Comparison of ENCODE assay signal across 8 cellular contexts in the genomic region with DNA sequence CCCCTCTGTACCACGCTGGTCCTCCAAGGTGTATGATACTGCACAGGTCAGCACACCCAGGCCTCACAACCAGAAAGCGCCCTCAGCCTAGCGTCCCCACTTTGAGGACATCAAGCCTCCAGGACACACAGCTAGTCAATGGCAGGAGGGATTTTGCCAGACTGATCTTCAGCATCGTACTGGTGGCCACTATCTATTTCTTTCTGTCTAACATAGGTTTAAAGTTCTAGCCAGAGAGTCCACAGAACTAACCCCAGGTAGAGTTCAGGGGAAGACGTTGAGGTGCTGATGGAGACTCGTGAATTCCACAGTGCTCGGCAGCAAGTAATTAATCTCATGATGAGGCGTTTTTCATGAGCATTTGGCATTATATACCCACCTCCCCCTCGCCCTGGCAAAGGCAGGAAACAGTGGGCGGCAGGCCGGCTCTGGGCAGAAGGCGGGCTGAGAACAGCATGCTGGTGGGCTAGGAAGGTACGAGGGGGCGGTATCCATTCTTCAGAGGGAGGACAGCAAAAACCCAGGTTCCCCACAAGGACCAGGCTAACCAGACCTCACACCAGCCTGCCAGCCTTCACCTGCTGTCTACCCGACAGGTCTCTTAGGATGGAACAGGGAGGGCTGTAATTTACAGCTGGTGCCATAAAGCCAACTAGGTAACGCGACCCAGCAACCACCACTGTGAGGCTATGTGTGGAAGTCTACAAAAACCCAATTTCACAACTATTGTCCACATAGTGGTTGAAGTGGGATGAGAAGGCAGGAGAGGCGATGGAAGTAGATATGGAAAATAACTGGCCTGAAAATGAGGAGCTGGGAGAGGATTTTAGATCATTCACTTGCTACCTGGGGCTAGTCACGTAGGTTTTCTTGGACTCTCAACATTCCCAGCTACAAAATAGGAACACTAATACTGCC. TPM values are rescaled to one million over a fixed set of nuclear protein-coding genes. Genes with fewer than 3 reads are reported as not detected.
DNase-seq lines count a peak whose midpoint lies in the region; ATAC-seq and TF ChIP-seq lines count a peak whose summit lies in the region.

No MANE protein-coding gene starts in this region.

- peak overlapping the region; percentile 90 for H3K27ac ChIP-seq in mesenchymal stem cell (ENCODE audit: low read length, poor library complexity, severe bottlenecking)
- peak overlapping the region; percentile 76 to 97 for H3K27ac ChIP-seq in thoracic aorta

- peak overlapping the region in 1 of 2 experiments; percentile 53 for H3K14ac ChIP-seq in mesenchymal stem cell (ENCODE audit: low read length in 2 of 2)

- no peak for TF ChIP-seq CTCF in thoracic aorta (IDR thresholded peaks at IDR 0.05)

- no peaks in the 10 kb centered on the region for H3K9me3 ChIP-seq in mesenchymal stem cell (ENCODE audit: control insufficient read depth, low read length)
- H3K9me3 ChIP-seq in thoracic aorta: no peaks in the 10 kb centered on the region

- H3K27me3 ChIP-seq in mesenchymal stem cell (ENCODE audit: control insufficient read depth in 1 of 2, insufficient read depth in 1 of 2, low read length in 2 of 2) (no peaks in the 10 kb centered on the region), thoracic aorta (replicated peaks; ENCODE audit: insufficient read depth) (no peaks in the 10 kb centered on the region)

- peak overlapping the region; percentile 4 to 91 for H3K18ac ChIP-seq in mesenchymal stem cell (ENCODE audit: low read depth in 1 of 2, low read length in 2 of 2)

- H3K23ac ChIP-seq in mesenchymal stem cell (ENCODE audit: low read length in 2 of 2): no peak overlapping the region

- H3K4me2 ChIP-seq in mesenchymal stem cell (ENCODE audit: low read length, poor library complexity, severe bottlenecking): peak overlapping the region; percentile 1

- peak overlapping the region; percentile 30 to 82 for H2BK12ac ChIP-seq in mesenchymal stem cell (ENCODE audit: low read length in 2 of 2)

- H4K8ac ChIP-seq in mesenchymal stem cell (ENCODE audit: low read length): peak overlapping the region; percentile 22

- peak overlapping the region; percentile 49 for H2BK5ac ChIP-seq in mesenchymal stem cell (ENCODE audit: low read depth, low read length, poor library complexity, severe bottlenecking)

- H2BK120ac ChIP-seq in mesenchymal stem cell (ENCODE audit: low read depth, low read length): no peak overlapping the region

- H3K4me1 ChIP-seq in mesenchymal stem cell (ENCODE audit: control insufficient read depth, insufficient read depth, low read depth, low read length) (peaks cover 66% of the 10 kb centered on the region), thoracic aorta (ENCODE audit: control insufficient read depth in 1 of 2, low read depth in 2 of 2) (peaks cover 98 to 100% of the 10 kb centered on the region in 2 donors)

- H2AFZ ChIP-seq in mesenchymal stem cell (ENCODE audit: low read depth, low read length): no peak overlapping the region

- peak overlapping the region; percentile 46 for H2AK5ac ChIP-seq in mesenchymal stem cell (ENCODE audit: low read length, severe bottlenecking)

- no peak for ATAC-seq in thoracic aorta (ENCODE audit: insufficient number of reproducible peaks, low FRiP score, low read depth)

- H2BK15ac ChIP-seq in mesenchymal stem cell (ENCODE audit: low read depth, poor library complexity, severe bottlenecking): no peak overlapping the region

- H3K36me3 ChIP-seq in mesenchymal stem cell (ENCODE audit: control insufficient read depth in 1 of 2, insufficient read depth in 2 of 2, low read depth in 1 of 2, low read length in 2 of 2) (peaks cover 8 to 38% of the 10 kb centered on the region in 2 experiments), thoracic aorta (no peaks in the 10 kb centered on the region)

- H4K91ac ChIP-seq in mesenchymal stem cell (ENCODE audit: low read length): no peak overlapping the region

- H3K9ac ChIP-seq in mesenchymal stem cell (ENCODE audit: low read length): peak overlapping the region; percentile 2

- H3K4me3 ChIP-seq in mesenchymal stem cell (ENCODE audit: insufficient read depth in 1 of 2, low read depth in 1 of 2, low read length in 2 of 2) (no peak overlapping the region), thoracic aorta (peak overlapping the region; percentile 60)

- peak overlapping the region in 1 of 2 experiments; percentile 29 for H3K4ac ChIP-seq in mesenchymal stem cell (ENCODE audit: low read depth in 1 of 2, low read length in 2 of 2)

- DNase-seq in activated gamma-delta T cell treated with Interleukin-2 at 50 U/mL for 16 hours (peak; percentile 44), activated gamma-delta T cell (lab: John Stamatoyannopoulos, UW) (no peak), amniotic epithelial cell (ENCODE audit: low read depth) (peak; percentile 65), mesenchymal stem cell (peak; percentile 56), thoracic aorta (ENCODE audit: low spot score) (no peak), ureter (ENCODE audit: low spot score) (no peak), NCI-H524 treated with DMSO at 0.1 percent for 48 hours (lab: John Stamatoyannopoulos, UW) (no peak), NCI-H2029 treated with DMSO at 0.1 percent for 48 hours (lab: John Stamatoyannopoulos, UW) (no peak)

- H3K79me1 ChIP-seq in mesenchymal stem cell (replicated peaks; ENCODE audit: low read length, poor library complexity, severe bottlenecking): no peaks in the 10 kb centered on the region

- WGBS in mesenchymal stem cell: 34% methylated on average over 15 of the region's 19 CpGs

RNA-seq across cellular contexts. Expression of a gene that starts 18.5 kb away (rescaled TPM):
- 369 TPM for polyA plus RNA-seq in mesenchymal stem cell (2013, experiment 1 of 2)
- 336 TPM for polyA plus RNA-seq in mesenchymal stem cell (2013, experiment 2 of 2)
- 1,000 to 10,000 TPM; 1,447 to 1,631 TPM for total RNA-seq in thoracic aorta
- total RNA-seq in ureter: 810 TPM

Comparison
In these comparisons a context has a peak if more than half of its experiments do, and no peak if none do; other contexts are left out.
1. DNase-seq: peak in activated gamma-delta T cell treated with Interleukin-2 at 50 U/mL for 16 hours (single experiment), amniotic epithelial cell (single experiment) and mesenchymal stem cell (single experiment); none in activated gamma-delta T cell (single experiment), thoracic aorta (single experiment), ureter (single experiment), NCI-H524 treated with DMSO at 0.1 percent for 48 hours (single experiment) and NCI-H2029 treated with DMSO at 0.1 percent for 48 hours (single experiment).